ENCODE assay signal across 27 cellular contexts in the genomic region with DNA sequence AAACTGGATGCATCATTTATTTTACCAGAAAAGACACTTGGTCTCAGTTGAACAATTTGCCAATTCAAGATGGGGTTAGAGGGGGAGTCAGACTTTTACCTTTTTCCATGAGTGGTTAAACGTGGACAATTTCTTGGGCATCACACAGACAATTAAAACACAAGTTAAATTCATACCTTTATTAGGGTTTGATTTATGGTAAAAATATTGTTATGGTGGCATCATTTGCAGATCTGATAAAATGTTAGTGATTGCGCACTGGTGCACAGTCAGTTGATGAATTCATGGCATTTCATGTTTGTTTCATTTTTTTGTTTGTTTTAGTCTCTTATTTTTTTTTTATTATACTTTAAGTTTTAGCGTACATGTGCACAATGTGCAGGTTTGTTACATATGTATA.
"Had no signal": no experiment of that assay in that cellular context is flagged by ENCODE, and none has a peak within 500 bp of the region (broad histone marks: within the 10 kb centered on the region; RNA-seq: fewer than 3 reads in every experiment).

No MANE protein-coding gene starts in this region.

- H3K36me3 ChIP-seq: colonic mucosa, esophagus muscularis mucosa, esophagus squamous epithelium, gastrocnemius medialis, gastroesophageal sphincter, heart left ventricle, heart right ventricle had no signal

- DNase-seq: colonic mucosa; cortex of kidney; dermis blood vessel endothelial cell; dorsolateral prefrontal cortex; effector CD4-positive, alpha-beta T cell; effector CD8-positive, alpha-beta T cell; effector memory CD4-positive, alpha-beta T cell; effector memory CD8-positive, alpha-beta T cell; endodermal cell; erythroblast; esophagus squamous epithelium; foreskin fibroblast; foreskin keratinocyte; foreskin melanocyte; gastrocnemius medialis; glutamatergic neuron; head of caudate nucleus; heart left ventricle; heart right ventricle had no signal

- H3K4me1 ChIP-seq: colonic mucosa, esophagus muscularis mucosa, esophagus squamous epithelium, foreskin keratinocyte, gastrocnemius medialis, gastroesophageal sphincter, heart left ventricle, heart right ventricle had no signal

- FAIRE-seq: colon, endometrium, endothelial cell of umbilical vein had no signal

- ATAC-seq: effector memory CD8-positive, alpha-beta T cell; esophagus mucosa; foreskin keratinocyte; gastrocnemius medialis; gastroesophageal sphincter; heart left ventricle; heart right ventricle had no signal

- H3K27me3 ChIP-seq: colonic mucosa, esophagus muscularis mucosa, esophagus squamous epithelium, foreskin keratinocyte, gastrocnemius medialis, gastroesophageal sphincter, heart left ventricle, heart right ventricle had no signal

- H3K27ac ChIP-seq: colonic mucosa, coronary artery, dorsolateral prefrontal cortex, epithelial cell of prostate, esophagus muscularis mucosa, esophagus squamous epithelium, foreskin keratinocyte, gastrocnemius medialis, gastroesophageal sphincter, heart left ventricle, heart right ventricle had no signal

- H3K9me3 ChIP-seq: colonic mucosa, esophagus muscularis mucosa, esophagus squamous epithelium, gastrocnemius medialis, gastroesophageal sphincter had no signal

- H3K4me3 ChIP-seq: colonic mucosa, coronary artery, dorsolateral prefrontal cortex, esophagus muscularis mucosa, esophagus squamous epithelium, gastrocnemius medialis, gastroesophageal sphincter, heart left ventricle, heart right ventricle had no signal
